21 cellular contexts compared by ENCODE assay signal in the genomic region with DNA sequence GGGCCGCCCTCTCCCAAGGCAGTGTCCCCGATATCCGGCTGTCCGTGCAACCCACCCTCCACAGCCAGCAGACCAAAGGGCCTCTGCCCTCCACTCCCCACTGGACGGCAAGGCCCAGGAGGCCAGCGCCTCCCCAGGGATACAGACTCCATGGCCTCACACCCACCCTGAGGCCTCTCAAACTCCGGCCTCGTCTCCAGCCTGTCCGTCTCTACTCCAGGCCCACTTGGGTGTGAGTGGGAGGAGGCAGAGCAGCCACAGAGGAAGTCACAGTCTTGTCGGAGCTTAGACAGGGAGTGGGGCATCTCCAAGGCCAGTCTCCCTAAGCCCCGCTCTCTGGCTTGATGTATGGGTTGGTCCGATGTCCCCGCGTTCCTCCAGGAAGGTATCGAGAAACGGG.
"Had no signal": no experiment of that assay in that cellular context is flagged by ENCODE, and none has a peak within 500 bp of the region (broad histone marks: within the 10 kb centered on the region; RNA-seq: fewer than 3 reads in every experiment).

No MANE protein-coding gene starts in this region.

- H3K27ac Mint-ChIP-seq: dendritic cell treated with granulocyte-macrophage colony-stimulating factor and Interleukin-4, amounts not matched to agents 40 ng/mL and 50 ng/mL, for 4 days; effector memory CD8-positive, alpha-beta T cell; immature natural killer cell; naive thymus-derived CD4-positive, alpha-beta T cell; stimulated activated effector memory CD8-positive, alpha-beta T cell treated with anti-CD3 and anti-CD28 coated beads, Interleukin-12 subunit alpha, Interleukin-12 subunit beta, amount 100 ng/mL, for 72 hours had no signal

- H3K9me3 Mint-ChIP-seq: dendritic cell treated with granulocyte-macrophage colony-stimulating factor and Interleukin-4, amounts not matched to agents 40 ng/mL and 50 ng/mL, for 4 days; effector memory CD8-positive, alpha-beta T cell; immature natural killer cell; stimulated activated effector memory CD8-positive, alpha-beta T cell treated with anti-CD3 and anti-CD28 coated beads, Interleukin-12 subunit alpha, Interleukin-12 subunit beta, amount 100 ng/mL, for 72 hours had no signal

- H3K27me3 ChIP-seq: right lobe of liver had no signal

- H3K27ac ChIP-seq: epithelial cell of prostate, esophagus squamous epithelium, gastroesophageal sphincter, parathyroid adenoma, prostate gland, right lobe of liver, stomach, thoracic aorta, transverse colon had no signal

- H3K4me1 Mint-ChIP-seq: immature natural killer cell; naive thymus-derived CD4-positive, alpha-beta T cell had no signal

- H3K4me3 ChIP-seq: esophagus squamous epithelium, gastroesophageal sphincter, prostate gland, right lobe of liver, stomach, thoracic aorta, transverse colon had no signal

- DNase-seq: cerebellar nuclear complex; effector memory CD8-positive, alpha-beta T cell; esophagus squamous epithelium; foreskin fibroblast; immature natural killer cell; kidney; left cardiac atrium; naive thymus-derived CD4-positive, alpha-beta T cell; occipital lobe; right lobe of liver; stimulated activated CD4-positive, alpha-beta T cell treated with anti-CD3 and anti-CD28 coated beads, Interleukin-4, amount 100 ng/mL, for 1 hour; stimulated activated CD8-positive, alpha-beta memory T cell treated with anti-CD3 and anti-CD28 coated beads, Interleukin-4, amount 100 ng/mL, for 48 hours; stomach; transverse colon had no signal

- H3K9me3 ChIP-seq: esophagus squamous epithelium, gastroesophageal sphincter, prostate gland, right lobe of liver, stomach, thoracic aorta, transverse colon had no signal

- H3K36me3 ChIP-seq: esophagus squamous epithelium, gastroesophageal sphincter, prostate gland, right lobe of liver, stomach, thoracic aorta, transverse colon had no signal

- H3K36me3 Mint-ChIP-seq: immature natural killer cell; naive thymus-derived CD4-positive, alpha-beta T cell; stimulated activated effector memory CD8-positive, alpha-beta T cell treated with anti-CD3 and anti-CD28 coated beads, Interleukin-12 subunit alpha, Interleukin-12 subunit beta, amount 100 ng/mL, for 72 hours had no signal

- H3K4me1 ChIP-seq: esophagus squamous epithelium, gastroesophageal sphincter, parathyroid adenoma, prostate gland, right lobe of liver, stomach, transverse colon had no signal

- H3K4me3 Mint-ChIP-seq: dendritic cell treated with granulocyte-macrophage colony-stimulating factor and Interleukin-4, amounts not matched to agents 40 ng/mL and 50 ng/mL, for 4 days; effector memory CD8-positive, alpha-beta T cell; immature natural killer cell; naive thymus-derived CD4-positive, alpha-beta T cell; stimulated activated effector memory CD8-positive, alpha-beta T cell treated with anti-CD3 and anti-CD28 coated beads, Interleukin-12 subunit alpha, Interleukin-12 subunit beta, amount 100 ng/mL, for 72 hours had no signal
